In genomic region chr16:28924762-28925385, GRCh38 we compare ENCODE assay signal across 8 cellular contexts. TPM values are rescaled to one million over a fixed set of nuclear protein-coding genes. Genes with fewer than 3 reads are reported as not detected.
DNase-seq lines count a peak whose midpoint lies in the region; ATAC-seq, FAIRE-seq and TF ChIP-seq lines count a peak whose summit lies in the region.

Gene RABEP2 (minus strand): TSS chr16:28925238. CDS start chr16:28925163, 75 bp downstream.

- ATAC-seq in HG02840 (IDR thresholded peaks at IDR 0.05; ENCODE audit: low FRiP score, unreplicated experiment), result peak; percentile 55
- peak; percentile 84 to 94 (median 94) for ATAC-seq in heart left ventricle

- H3K27ac ChIP-seq in adipose tissue (ENCODE audit: low read depth, low read length) (peak within 1 kb of the TSS; percentile 80), heart left ventricle (peak within 1 kb of the TSS; percentile 87 to 100 (median 99)), transverse colon (peak within 1 kb of the TSS; percentile 94 to 99 (median 97))

- WGBS in adipose tissue, 3 donors, result 0 to 2% (median 1%) methylated on average over 54 to 66 of the region's 66 CpGs
- 1 to 4% (median 1%) methylated on average over 26 to 66 of the region's 66 CpGs for WGBS in heart left ventricle, 4 donors
- WGBS in transverse colon (ENCODE audit: low coverage in 1 of 2), 2 donors, result 2% methylated on average over 30 of the region's 66 CpGs; no CpG with 5 or more reads in 1 of the 2 donors

- H3K4me1 ChIP-seq in heart left ventricle, result peaks cover 0 to 14% (median 8%) of the 10 kb centered on the region in 12 donors
- peaks cover 0 to 25% (median 21%) of the 10 kb centered on the region in 4 donors for H3K4me1 ChIP-seq in transverse colon

- TF ChIP-seq EP300 in transverse colon (IDR thresholded peaks at IDR 0.05; ENCODE audit: low read depth), result no peak

- peak within 1 kb of the TSS; percentile 62 to 95 (median 83) for H3K4me3 ChIP-seq in heart left ventricle
- peak within 1 kb of the TSS; percentile 36 to 90 (median 57) for H3K4me3 ChIP-seq in transverse colon

- no peaks in the 10 kb centered on the region for H3K27me3 ChIP-seq in heart left ventricle
- no peaks in the 10 kb centered on the region for H3K27me3 ChIP-seq in transverse colon

- H3K36me3 ChIP-seq in heart left ventricle (peaks cover 0 to 26% (median 8%) of the 10 kb centered on the region in 9 donors), transverse colon (no peaks in the 10 kb centered on the region)

- DNase-seq in GM12891 (ENCODE audit: insufficient read length, low spot score) (peak; percentile 95), NCI-H1436 (lab: John Stamatoyannopoulos, UW) (peak; percentile 94), T-helper 1 cell (peak; percentile 86 to 92 (median 91)), heart left ventricle (peak; percentile 93 to 98 (median 93)), pons (ENCODE audit: low spot score) (peak; percentile 85), transverse colon (peak; percentile 99)

- intact Hi-C loops in heart left ventricle (cut with DNase I) (loop anchor here in 7 of 10 donors (1.0 to 10.0 kb wide), 10 partner anchors 20 to 103 kb away; partner anchors contain the start of genes SH2B1 (in 4 of the 7), ATP2A1 (in 1 of the 7), ATXN2L (in 1 of the 7) and NFATC2IP (in 1 of the 7)), transverse colon (cut with DNase I; ENCODE audit: low total_unique reads) (no loop called here)

- peak; percentile 87 for FAIRE-seq in GM12891 (lab: Jason Lieb, UNC)

- H3K9me3 ChIP-seq in heart left ventricle, result no peaks in the 10 kb centered on the region
- no peaks in the 10 kb centered on the region for H3K9me3 ChIP-seq in transverse colon

- TF ChIP-seq CTCF in heart left ventricle (IDR thresholded peaks at IDR 0.05) (no peak), transverse colon (IDR thresholded peaks at IDR 0.05) (peak in 1 of 5 experiments; percentile 10)

- TF ChIP-seq POLR2A in GM12891 (IDR thresholded peaks at IDR 0.05; ENCODE audit: low read depth, low read length), result no peak
- peak in 1 of 2 donors; percentile 27 for TF ChIP-seq POLR2A in heart left ventricle (IDR thresholded peaks at IDR 0.05)
- TF ChIP-seq POLR2A in transverse colon (IDR thresholded peaks at IDR 0.05), result no peak

- in situ Hi-C loops in transverse colon (cut with MboI; ENCODE audit: low pct_ligation_motif_present in 1 of 4, low pct_unique_long_range_greater_than_20kb in 1 of 4, low sequenced_read_pairs in 3 of 4), result no loop called here

TF ChIP-seq in GM12891, 5 proteins besides CTCF, POLR2A, EP300 and RAD21:
- TF ChIP-seq SPI1 (IDR thresholded peaks at IDR 0.05; ENCODE audit: low read depth, low read length) (no peak), POU2F2 (IDR thresholded peaks at IDR 0.05; ENCODE audit: low read depth, low read length) (no peak), POLR2AphosphoS5 (IDR thresholded peaks at IDR 0.05; ENCODE audit: low read depth, low read length) (no peak), PAX5 (IDR thresholded peaks at IDR 0.05; ENCODE audit: insufficient read depth, low read length, severe bottlenecking) (no peak), TAF1 (IDR thresholded peaks at IDR 0.05; ENCODE audit: low read depth, low read length) (no peak)

RNA-seq across cellular contexts. Expression of gene RABEP2, which starts in this region (rescaled TPM):
- polyA plus RNA-seq in GM12891 (2012; ENCODE audit: low read depth, missing spikeins), result 21.0 TPM
- polyA plus RNA-seq in adipose tissue (10 to 100 TPM; 12.3 to 18.5 (median 15.1) TPM), heart left ventricle (10 to 100 TPM; 22.3 to 31.1 TPM)
- total RNA-seq in heart left ventricle (10 to 100 TPM; 10.2 to 22.3 (median 14.7) TPM), transverse colon (100 to 1,000 TPM in 2 of 4 donors, 10 to 100 TPM in 2; 57.1 to 182 (median 130) TPM)

Comparison
In these comparisons a context has a peak if more than half of its experiments do, and no peak if none do; other contexts are left out.
1. Peak in every context shown above with its lines: DNase-seq, ATAC-seq, H3K4me3 ChIP-seq and H3K27ac ChIP-seq.